ENCODE assay signal across 1 cellular context in the genomic region with DNA sequence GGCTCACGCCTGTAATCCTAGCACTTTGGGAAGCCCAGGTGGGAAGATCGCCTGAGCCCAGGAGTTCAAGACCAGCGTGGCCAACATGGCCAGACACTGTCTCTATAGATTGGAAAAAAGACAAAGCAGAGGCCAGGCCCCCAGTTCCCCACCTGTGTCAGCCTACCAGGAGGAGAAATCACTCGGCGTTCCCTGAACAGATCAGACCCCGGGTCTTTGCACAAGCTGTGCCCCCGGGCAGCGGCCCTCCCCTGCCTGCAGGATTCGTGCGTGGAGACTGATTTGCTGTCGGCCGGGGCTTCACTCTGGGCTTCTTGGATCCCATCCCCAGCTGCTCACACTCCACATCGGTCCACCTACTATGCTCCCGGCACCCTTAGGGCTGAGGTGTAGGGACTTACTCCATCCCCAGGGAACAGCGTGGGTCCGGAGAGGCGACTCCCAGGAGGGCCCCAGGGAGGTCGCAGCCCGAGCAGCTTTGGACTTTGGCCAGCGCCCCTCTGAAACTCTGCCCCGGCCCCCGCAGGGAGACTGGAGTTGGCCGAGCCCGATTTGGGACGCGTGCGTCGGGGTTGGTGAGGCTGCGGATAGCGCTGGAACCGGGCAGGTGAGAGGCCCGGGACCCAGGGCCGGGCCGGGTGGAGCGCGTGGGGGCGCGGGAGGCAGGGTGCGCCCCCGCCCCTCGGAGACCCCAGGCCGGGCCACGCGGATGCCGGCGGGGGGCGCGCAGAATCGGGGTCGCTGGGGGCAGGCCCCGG.
TF ChIP-seq lines count a peak whose summit lies in the region.

No MANE protein-coding gene starts in this region.

TF ChIP-seq in HepG2, 621 proteins besides CTCF, POLR2A, EP300 and RAD21 (continues in another document):
- TF ChIP-seq REXO4 (CRISPR knock-in tag; IDR thresholded peaks at IDR 0.05; ENCODE audit: borderline replicate concordance) (no peak), ZNF772 (CRISPR knock-in tag; IDR thresholded peaks at IDR 0.05) (0 out of 2 replicates have a peak, but pooled peaks have one; percentile 31), ZNF546 (CRISPR knock-in tag; conservative IDR thresholded peaks at IDR 0.05) (peak; percentile 63; the same call in 1 of the 2 replicates), ZNF234 (CRISPR knock-in tag; conservative IDR thresholded peaks at IDR 0.05) (0 out of 2 replicates have a peak, but pooled peaks have one; percentile 24), ZMYM4 (CRISPR knock-in tag; IDR thresholded peaks at IDR 0.05) (0 out of 2 replicates have a peak, but pooled peaks have one; percentile 15), ZNF513 (CRISPR knock-in tag; conservative IDR thresholded peaks at IDR 0.05) (no peak), POLR2AphosphoS2 (IDR thresholded peaks at IDR 0.05; ENCODE audit: low read depth, low read length) (no peak), SRSF9 (IDR thresholded peaks at IDR 0.05; ENCODE audit: borderline replicate concordance, insufficient read depth, low read depth, low read length, poor library complexity, severe bottlenecking) (no peak), SALL1 (CRISPR knock-in tag; IDR thresholded peaks at IDR 0.05) (peak; percentile 40; the same call in 1 of the 2 replicates), REPIN1 (CRISPR knock-in tag; IDR thresholded peaks at IDR 0.05; ENCODE audit: borderline replicate concordance, low read depth) (no peak), U2AF2 (IDR thresholded peaks at IDR 0.05; ENCODE audit: low read depth, low read length) (no peak), ZFY (CRISPR knock-in tag; IDR thresholded peaks at IDR 0.05) (peak; percentile 61), ZBTB2 (CRISPR knock-in tag; IDR thresholded peaks at IDR 0.05; ENCODE audit: low read depth) (peak; percentile 27; the same call in 1 of the 2 replicates), TBX2 (CRISPR knock-in tag; IDR thresholded peaks at IDR 0.05; ENCODE audit: borderline replicate concordance) (peak; percentile 63), FLYWCH1 (CRISPR knock-in tag; IDR thresholded peaks at IDR 0.05) (no peak), ZNF501 (CRISPR knock-in tag; IDR thresholded peaks at IDR 0.05) (0 out of 2 replicates have a peak, but pooled peaks have one; percentile 48), THRA (CRISPR knock-in tag; IDR thresholded peaks at IDR 0.05; ENCODE audit: borderline replicate concordance) (peak; percentile 57; the same call in 1 of the 2 replicates), SNRNP70 (IDR thresholded peaks at IDR 0.05; ENCODE audit: low read depth, low read length) (no peak), ZMYM3 (CRISPR knock-in tag; IDR thresholded peaks at IDR 0.05) (peak; percentile 12; the same call in 1 of the 2 replicates), HOXA5 (CRISPR knock-in tag; IDR thresholded peaks at IDR 0.05) (peak; percentile 28; the same call in 1 of the 2 replicates), ZNF10 (CRISPR knock-in tag; IDR thresholded peaks at IDR 0.05; ENCODE audit: borderline replicate concordance, low read depth) (no peak), KDM2A (CRISPR knock-in tag; IDR thresholded peaks at IDR 0.05; ENCODE audit: borderline replicate concordance, low read depth) (0 out of 2 replicates have a peak, but pooled peaks have one; percentile 29), HBP1 (CRISPR knock-in tag; IDR thresholded peaks at IDR 0.05; ENCODE audit: low read depth) (no peak), ZNF629 (CRISPR knock-in tag; conservative IDR thresholded peaks at IDR 0.05) (peak; percentile 16; the same call in 1 of the 2 replicates), MEIS1 (CRISPR knock-in tag; IDR thresholded peaks at IDR 0.05; ENCODE audit: borderline replicate concordance) (0 out of 2 replicates have a peak, but pooled peaks have one; percentile 14), SALL2 (CRISPR knock-in tag; IDR thresholded peaks at IDR 0.05) (no peak), PHF8 (CRISPR knock-in tag; IDR thresholded peaks at IDR 0.05) (peak; percentile 51), BHLHE40 (IDR thresholded peaks at IDR 0.05; ENCODE audit: low read length) (0 out of 2 replicates have a peak, but pooled peaks have one; percentile 14), ZNF274 (CRISPR knock-in tag; IDR thresholded peaks at IDR 0.05) (no peak), DBP (CRISPR knock-in tag; IDR thresholded peaks at IDR 0.05; ENCODE audit: not compliant biosample characterization) (no peak), ZNF563 (CRISPR knock-in tag; IDR thresholded peaks at IDR 0.05) (peak; percentile 53; the same call in 1 of the 2 replicates), ELK4 (CRISPR knock-in tag; IDR thresholded peaks at IDR 0.05; ENCODE audit: borderline replicate concordance) (no peak), HCFC1 (IDR thresholded peaks at IDR 0.05; ENCODE audit: low read depth, low read length) (no peak), AGO1 (IDR thresholded peaks at IDR 0.05; ENCODE audit: low read depth, low read length, poor library complexity, severe bottlenecking) (peak; percentile 54), ZNF644 (CRISPR knock-in tag; IDR thresholded peaks at IDR 0.05; ENCODE audit: low read depth) (no peak), ZNF414 (CRISPR knock-in tag; IDR thresholded peaks at IDR 0.05) (peak; percentile 72; the same call in 1 of the 2 replicates), ZNF350 (CRISPR knock-in tag; IDR thresholded peaks at IDR 0.05; ENCODE audit: borderline replicate concordance, low read depth) (no peak), HNF4G (IDR thresholded peaks at IDR 0.05; ENCODE audit: borderline replicate concordance, low read depth, low read length) (peak; percentile 24), HNF4G (CRISPR knock-in tag; IDR thresholded peaks at IDR 0.05; ENCODE audit: borderline replicate concordance, low read depth) (no peak), MYC (CRISPR knock-in tag; IDR thresholded peaks at IDR 0.05; ENCODE audit: borderline replicate concordance) (peak; percentile 20; the same call in 1 of the 2 replicates), ZNF776 (CRISPR knock-in tag; IDR thresholded peaks at IDR 0.05) (0 out of 2 replicates have a peak, but pooled peaks have one; percentile 1), LCORL (IDR thresholded peaks at IDR 0.05) (no peak), LCORL (CRISPR knock-in tag; IDR thresholded peaks at IDR 0.05) (peak; percentile 82), ZBTB7B (CRISPR knock-in tag; IDR thresholded peaks at IDR 0.05) (peak; percentile 81), ZNF430 (CRISPR knock-in tag; IDR thresholded peaks at IDR 0.05) (peak; percentile 61; the same call in 1 of the 2 replicates), HES4 (CRISPR knock-in tag; IDR thresholded peaks at IDR 0.05; ENCODE audit: borderline replicate concordance) (no peak), SOX6 (IDR thresholded peaks at IDR 0.05) (no peak), SOX6 (CRISPR knock-in tag; IDR thresholded peaks at IDR 0.05) (no peak)
- TF ChIP-seq, protein P1, sequence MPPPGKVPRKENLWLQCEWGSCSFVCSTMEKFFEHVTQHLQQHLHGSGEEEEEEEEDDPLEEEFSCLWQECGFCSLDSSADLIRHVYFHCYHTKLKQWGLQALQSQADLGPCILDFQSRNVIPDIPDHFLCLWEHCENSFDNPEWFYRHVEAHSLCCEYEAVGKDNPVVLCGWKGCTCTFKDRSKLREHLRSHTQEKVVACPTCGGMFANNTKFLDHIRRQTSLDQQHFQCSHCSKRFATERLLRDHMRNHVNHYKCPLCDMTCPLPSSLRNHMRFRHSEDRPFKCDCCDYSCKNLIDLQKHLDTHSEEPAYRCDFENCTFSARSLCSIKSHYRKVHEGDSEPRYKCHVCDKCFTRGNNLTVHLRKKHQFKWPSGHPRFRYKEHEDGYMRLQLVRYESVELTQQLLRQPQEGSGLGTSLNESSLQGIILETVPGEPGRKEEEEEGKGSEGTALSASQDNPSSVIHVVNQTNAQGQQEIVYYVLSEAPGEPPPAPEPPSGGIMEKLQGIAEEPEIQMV (CRISPR knock-in tag; IDR thresholded peaks at IDR 0.05; ENCODE audit: low read depth) = no peak
- TF ChIP-seq, protein P2, sequence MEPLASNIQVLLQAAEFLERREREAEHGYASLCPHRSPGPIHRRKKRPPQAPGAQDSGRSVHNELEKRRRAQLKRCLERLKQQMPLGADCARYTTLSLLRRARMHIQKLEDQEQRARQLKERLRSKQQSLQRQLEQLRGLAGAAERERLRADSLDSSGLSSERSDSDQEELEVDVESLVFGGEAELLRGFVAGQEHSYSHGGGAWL (CRISPR knock-in tag; IDR thresholded peaks at IDR 0.05) = no peak
- TF ChIP-seq, protein P3, sequence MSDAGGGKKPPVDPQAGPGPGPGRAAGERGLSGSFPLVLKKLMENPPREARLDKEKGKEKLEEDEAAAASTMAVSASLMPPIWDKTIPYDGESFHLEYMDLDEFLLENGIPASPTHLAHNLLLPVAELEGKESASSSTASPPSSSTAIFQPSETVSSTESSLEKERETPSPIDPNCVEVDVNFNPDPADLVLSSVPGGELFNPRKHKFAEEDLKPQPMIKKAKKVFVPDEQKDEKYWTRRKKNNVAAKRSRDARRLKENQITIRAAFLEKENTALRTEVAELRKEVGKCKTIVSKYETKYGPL (CRISPR knock-in tag; IDR thresholded peaks at IDR 0.05) = no peak
- TF ChIP-seq, protein P4, sequence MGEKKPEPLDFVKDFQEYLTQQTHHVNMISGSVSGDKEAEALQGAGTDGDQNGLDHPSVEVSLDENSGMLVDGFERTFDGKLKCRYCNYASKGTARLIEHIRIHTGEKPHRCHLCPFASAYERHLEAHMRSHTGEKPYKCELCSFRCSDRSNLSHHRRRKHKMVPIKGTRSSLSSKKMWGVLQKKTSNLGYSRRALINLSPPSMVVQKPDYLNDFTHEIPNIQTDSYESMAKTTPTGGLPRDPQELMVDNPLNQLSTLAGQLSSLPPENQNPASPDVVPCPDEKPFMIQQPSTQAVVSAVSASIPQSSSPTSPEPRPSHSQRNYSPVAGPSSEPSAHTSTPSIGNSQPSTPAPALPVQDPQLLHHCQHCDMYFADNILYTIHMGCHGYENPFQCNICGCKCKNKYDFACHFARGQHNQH (CRISPR knock-in tag; IDR thresholded peaks at IDR 0.05) = 0 out of 2 replicates have a peak, but pooled peaks have one; percentile 16
- TF ChIP-seq, protein P5, sequence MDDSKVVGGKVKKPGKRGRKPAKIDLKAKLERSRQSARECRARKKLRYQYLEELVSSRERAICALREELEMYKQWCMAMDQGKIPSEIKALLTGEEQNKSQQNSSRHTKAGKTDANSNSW (CRISPR knock-in tag; IDR thresholded peaks at IDR 0.05; ENCODE audit: borderline replicate concordance) = no peak
